1 cellular context compared by ENCODE assay signal in genomic region chr14:54475187-54475881, GRCh38.
TF ChIP-seq lines count a peak whose summit lies in the region.

No MANE protein-coding gene starts in this region.

TF ChIP-seq in GM23338, 12 proteins besides CTCF, POLR2A, EP300 and RAD21 (continued from another document):
- TF ChIP-seq ETS1 (IDR thresholded peaks at IDR 0.05) (no peak), POLR2AphosphoS5 (IDR thresholded peaks at IDR 0.05; ENCODE audit: low read depth) (no peak), ZNF331 (CRISPR knock-in tag; IDR thresholded peaks at IDR 0.05; ENCODE audit: low read depth) (no peak), ZNF462 (CRISPR knock-in tag; IDR thresholded peaks at IDR 0.05) (no peak), STAT1 (IDR thresholded peaks at IDR 0.05; ENCODE audit: unreplicated experiment) (no peak), JUNB (IDR thresholded peaks at IDR 0.05; ENCODE audit: unreplicated experiment) (no peak), ZNF114 (CRISPR knock-in tag; IDR thresholded peaks at IDR 0.05) (no peak), EZH2phosphoT487 (IDR thresholded peaks at IDR 0.05; ENCODE audit: unreplicated experiment) (no peak)
TF ChIP-seq in GM23338: peak in this region for 0.
